8 cellular contexts compared by ENCODE assay signal in genomic region chr10:92690211-92691041, GRCh38.
A peak's percentile ranks its signal among the peaks of the same experiment; 100 is the strongest.
DNase-seq lines count a peak whose midpoint lies in the region; ATAC-seq and TF ChIP-seq lines count a peak whose summit lies in the region.

No MANE protein-coding gene starts in this region.

- no peak overlapping the region for H3K27ac Mint-ChIP-seq in stimulated activated naive CD8-positive, alpha-beta T cell treated with anti-CD3 and anti-CD28 coated beads, Interleukin-15, amount 100 ng/mL, for 72 hours

- peaks cover 31% of the 10 kb centered on the region for H3K4me1 Mint-ChIP-seq in stimulated activated naive CD8-positive, alpha-beta T cell treated with anti-CD3 and anti-CD28 coated beads, Interleukin-15, amount 100 ng/mL, for 72 hours

- H3K9me3 ChIP-seq in mucosa of stomach (ENCODE audit: control insufficient read depth, low read length), result no peaks in the 10 kb centered on the region

- DNase-seq in DMS 273 (lab: John Stamatoyannopoulos, UW; ENCODE audit: unreplicated experiment) (peak; percentile 56), DMS 273 treated with DMSO at 0.1 percent for 48 hours (lab: John Stamatoyannopoulos, UW) (no peak), NCI-H510A (lab: John Stamatoyannopoulos, UW) (peak; percentile 45), epithelial cell of esophagus (ENCODE audit: low read depth) (peak; percentile 62), NCI-H128 (lab: John Stamatoyannopoulos, UW; ENCODE audit: unreplicated experiment) (no peak)
- DNase-seq in activated CD8-positive, alpha-beta memory T cell treated with anti-CD3 and anti-CD28 coated beads, Interleukin-2, amount 50 U/mL, for 1 hour (ENCODE audit: extremely low read depth), result peak; percentile 29
- DNase-seq in stimulated activated naive CD8-positive, alpha-beta T cell treated with anti-CD3 and anti-CD28 coated beads, Interleukin-15, amount 100 ng/mL, for 72 hours, result peak; percentile 60 to 74

- ATAC-seq in stimulated activated naive CD8-positive, alpha-beta T cell treated with anti-CD3 and anti-CD28 coated beads, Interleukin-15, amount 100 ng/mL, for 72 hours, result peak; percentile 78

- peaks cover 75% of the 10 kb centered on the region for H3K27me3 Mint-ChIP-seq in stimulated activated naive CD8-positive, alpha-beta T cell treated with anti-CD3 and anti-CD28 coated beads, Interleukin-15, amount 100 ng/mL, for 72 hours

- H3K9me3 Mint-ChIP-seq in stimulated activated naive CD8-positive, alpha-beta T cell treated with anti-CD3 and anti-CD28 coated beads, Interleukin-15, amount 100 ng/mL, for 72 hours, result peaks cover 0 to 6% of the 10 kb centered on the region in 2 donors

- peak overlapping the region; percentile 76 to 84 for H3K4me3 Mint-ChIP-seq in stimulated activated naive CD8-positive, alpha-beta T cell treated with anti-CD3 and anti-CD28 coated beads, Interleukin-15, amount 100 ng/mL, for 72 hours

- H3K9ac ChIP-seq in mucosa of stomach (ENCODE audit: low read length), result peak overlapping the region; percentile 39

- no peak for TF ChIP-seq CTCF in epithelial cell of esophagus (IDR thresholded peaks at IDR 0.05; ENCODE audit: insufficient read depth, low read depth, low read length, missing control alignments)

- no peaks in the 10 kb centered on the region for H3K36me3 ChIP-seq in mucosa of stomach (ENCODE audit: control insufficient read depth, insufficient read depth, low read length)

- peaks cover 60% of the 10 kb centered on the region for H3K27me3 ChIP-seq in mucosa of stomach (ENCODE audit: control insufficient read depth, insufficient read depth, low read length)

- peaks cover 5% of the 10 kb centered on the region for H3K4me1 ChIP-seq in mucosa of stomach (ENCODE audit: control insufficient read depth, insufficient read depth, low read length)

- H3K4me3 ChIP-seq in epithelial cell of esophagus (ENCODE audit: low read length) (peak overlapping the region; percentile 34), mucosa of stomach (ENCODE audit: low read length) (no peak overlapping the region)

Comparison
In these comparisons a context has a peak if more than half of its experiments do, and no peak if none do; other contexts are left out.
1. DNase-seq: peak in DMS 273 (single experiment), NCI-H510A (single experiment), activated CD8-positive, alpha-beta memory T cell treated with anti-CD3 and anti-CD28 coated beads, Interleukin-2, amount 50 U/mL, for 1 hour (single experiment), epithelial cell of esophagus (single experiment) and stimulated activated naive CD8-positive, alpha-beta T cell treated with anti-CD3 and anti-CD28 coated beads, Interleukin-15, amount 100 ng/mL, for 72 hours (2 of 2); none in DMS 273 treated with DMSO at 0.1 percent for 48 hours (single experiment) and NCI-H128 (single experiment).